Comparison of ENCODE assay signal across 8 cellular contexts in the genomic region with DNA sequence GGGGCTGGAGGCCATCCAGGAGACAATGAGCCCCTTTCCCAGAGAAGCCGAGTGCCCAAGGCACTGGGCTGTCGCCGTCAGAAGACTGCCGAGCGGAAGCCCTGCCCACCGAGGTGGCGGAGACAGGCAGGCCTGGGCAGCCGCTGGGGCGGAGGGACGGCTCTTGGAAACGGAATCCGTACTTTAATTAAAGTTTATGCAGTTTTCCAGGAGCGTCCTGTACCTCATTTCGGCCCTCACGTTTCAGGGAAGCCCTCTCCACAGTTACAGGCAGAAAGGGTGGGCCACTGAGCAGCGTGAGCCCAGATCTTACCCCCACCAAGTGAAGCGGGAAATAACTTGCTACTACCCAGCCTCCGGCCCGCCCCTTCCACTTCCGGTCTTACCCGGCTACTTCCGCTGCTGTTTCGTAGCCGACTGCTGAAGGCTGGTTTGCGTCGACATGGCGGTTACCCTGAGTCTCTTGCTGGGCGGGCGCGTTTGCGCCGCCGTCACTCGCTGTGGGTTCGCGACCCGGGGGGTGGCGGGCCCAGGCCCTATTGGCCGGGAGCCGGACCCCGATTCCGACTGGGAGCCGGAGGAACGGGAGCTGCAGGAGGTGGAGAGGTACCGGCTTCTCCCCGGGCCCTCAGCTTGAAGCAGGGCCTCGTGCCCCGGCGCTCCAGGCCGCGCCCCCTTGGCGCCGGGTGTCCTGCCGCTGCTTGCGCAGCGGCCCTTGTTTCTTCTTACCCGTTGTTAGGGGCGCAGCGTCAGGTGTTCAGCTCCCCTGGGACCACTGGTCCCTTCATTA. TPM values are rescaled to one million over a fixed set of nuclear protein-coding genes. Genes with fewer than 3 reads are reported as not detected.
DNase-seq lines count a peak whose midpoint lies in the region; ATAC-seq, FAIRE-seq and TF ChIP-seq lines count a peak whose summit lies in the region.

A gene with protein sequence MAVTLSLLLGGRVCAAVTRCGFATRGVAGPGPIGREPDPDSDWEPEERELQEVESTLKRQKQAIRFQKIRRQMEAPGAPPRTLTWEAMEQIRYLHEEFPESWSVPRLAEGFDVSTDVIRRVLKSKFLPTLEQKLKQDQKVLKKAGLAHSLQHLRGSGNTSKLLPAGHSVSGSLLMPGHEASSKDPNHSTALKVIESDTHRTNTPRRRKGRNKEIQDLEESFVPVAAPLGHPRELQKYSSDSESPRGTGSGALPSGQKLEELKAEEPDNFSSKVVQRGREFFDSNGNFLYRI (plus strand): TSS at position 402 of the 790 bp plus-strand sequence. CDS start 41 bp downstream, at position 443.

- peak; percentile 92 to 95 for TF ChIP-seq POLR2A in H1 (IDR thresholded peaks at IDR 0.05; ENCODE audit: control extremely low read depth in 1 of 2, low read depth in 2 of 2, low read length in 2 of 2)

- H3K27me3 ChIP-seq in H1 (replicated peaks in 1 of 4; ENCODE audit: control insufficient read depth in 3 of 4, extremely low read depth in 1 of 4, insufficient read depth in 3 of 4, low read length in 3 of 4) (no peaks in the 10 kb centered on the region), mesenchymal stem cell (ENCODE audit: control insufficient read depth in 1 of 2, insufficient read depth in 1 of 2, low read length in 2 of 2) (no peaks in the 10 kb centered on the region)

- H3K9me3 ChIP-seq in H1 (ENCODE audit: insufficient read depth in 2 of 2, low read depth in 1 of 2, low read length in 1 of 2) (no peaks in the 10 kb centered on the region), mesenchymal stem cell (ENCODE audit: control insufficient read depth, low read length) (no peaks in the 10 kb centered on the region)

- CTCF ChIA-PET in H1 (lab: Charles Lee; ENCODE audit: partially characterized antibody): interaction anchor here (1.0 to 2.2 kb wide), 3 partner anchors 10 to 32 kb away, joined by 4 to 8 read pairs (median 4); a partner anchor contains a TSS

- H3K23ac ChIP-seq in H1 (ENCODE audit: insufficient read length) (no peak within 1 kb of the TSS), mesenchymal stem cell (ENCODE audit: low read length in 2 of 2) (peak within 1 kb of the TSS in 1 of 2 experiments; percentile 81)

- H3K14ac ChIP-seq in H1 (ENCODE audit: insufficient read length): no peak within 1 kb of the TSS
- H3K14ac ChIP-seq in mesenchymal stem cell (ENCODE audit: low read length in 2 of 2): peak within 1 kb of the TSS in 1 of 2 experiments; percentile 68

- H4K91ac ChIP-seq in H1 (replicated peaks; ENCODE audit: insufficient read length, low read length) (peak within 1 kb of the TSS; percentile 93), mesenchymal stem cell (ENCODE audit: low read length) (peak within 1 kb of the TSS; percentile 90)

- H3K18ac ChIP-seq in H1 (ENCODE audit: extremely low read depth, low read length) (peak within 1 kb of the TSS; percentile 97), mesenchymal stem cell (ENCODE audit: low read depth in 1 of 2, low read length in 2 of 2) (peak within 1 kb of the TSS; percentile 90 to 93)

- H2BK12ac ChIP-seq in H1 (ENCODE audit: low read depth, low read length) (peak within 1 kb of the TSS; percentile 97), mesenchymal stem cell (ENCODE audit: low read length in 2 of 2) (peak within 1 kb of the TSS in 1 of 2 experiments; percentile 47)

- peak within 1 kb of the TSS; percentile 100 for H2BK5ac ChIP-seq in H1 (ENCODE audit: low read depth, low read length)
- H2BK5ac ChIP-seq in mesenchymal stem cell (ENCODE audit: low read depth, low read length, poor library complexity, severe bottlenecking): peak within 1 kb of the TSS; percentile 76

- POLR2A ChIA-PET in H1 (lab: Charles Lee; ENCODE audit: partially characterized antibody): interaction anchor here (0.6 to 1.2 kb wide), 12 partner anchors 8 to 121 kb away, joined by 3 to 6 read pairs (median 4); a partner anchor contains a TSS

- FAIRE-seq in H1 (lab: Jason Lieb, UNC): no peak

- H3K9ac ChIP-seq in H1 (replicated peaks in 1 of 4; ENCODE audit: extremely low read depth in 1 of 4, low read depth in 3 of 4, low read length in 3 of 4) (peak within 1 kb of the TSS; percentile 84 to 97 (median 90)), mesenchymal stem cell (ENCODE audit: low read length) (peak within 1 kb of the TSS; percentile 99)

- peak; percentile 93 for DNase-seq in Caki2 (ENCODE audit: low read depth)
- DNase-seq in HUDEP-2 (lab: John Stamatoyannopoulos, UW; ENCODE audit: unreplicated experiment in 76 of 76): peak in 75 of 76 experiments; percentile 16 to 93 (median 78)
- DNase-seq in NOMO-1 treated with dmso at 0.1 percent for 144 hours (lab: John Stamatoyannopoulos, UW; ENCODE audit: unreplicated experiment): peak; percentile 93
- DNase-seq in activated CD8-positive, alpha-beta memory T cell treated with anti-CD3 and anti-CD28 coated beads for 48 hours (ENCODE audit: low read depth in 2 of 3, low spot score in 2 of 3): peak; percentile 72 to 84 (median 77)
- DNase-seq in H1 (ENCODE audit: low read depth in 1 of 2, low spot score in 2 of 2): peak; percentile 50 to 95
- DNase-seq in mesenchymal stem cell: peak; percentile 95
- DNase-seq in stimulated activated CD8-positive, alpha-beta memory T cell treated with anti-CD3 and anti-CD28 coated beads, Interleukin-12 subunit alpha, Interleukin-12 subunit beta, amount 100 ng/mL, for 24 hours (ENCODE audit: extremely low read depth): peak; percentile 86

- H2AFZ ChIP-seq in H1 (ENCODE audit: low read length) (peak within 1 kb of the TSS; percentile 26; the same call in 1 of the 2 replicates), mesenchymal stem cell (ENCODE audit: low read depth, low read length) (peak within 1 kb of the TSS; percentile 55)

- H3K56ac ChIP-seq in H1 (replicated peaks; ENCODE audit: insufficient read length, low read depth, low read length): peak within 1 kb of the TSS; percentile 93

- peak within 1 kb of the TSS; percentile 87 for H4K5ac ChIP-seq in H1 (ENCODE audit: insufficient read length, low read depth, low read length)

- H3K79me2 ChIP-seq in H1 (ENCODE audit: control insufficient read depth in 1 of 2, insufficient read depth in 2 of 2, low read length in 2 of 2): peaks cover 12 to 50% of the 10 kb centered on the region in 2 experiments

- H3K4me3 ChIP-seq in H1 (ENCODE audit: extremely low read depth in 1 of 4, insufficient read depth in 2 of 4, low read depth in 3 of 4, low read length in 4 of 4) (peak within 1 kb of the TSS; percentile 76 to 95 (median 87)), mesenchymal stem cell (ENCODE audit: insufficient read depth in 1 of 2, low read depth in 1 of 2, low read length in 2 of 2) (peak within 1 kb of the TSS; percentile 80 to 99)

- H3K4me1 ChIP-seq in H1 (replicated peaks in 1 of 4; ENCODE audit: control insufficient read depth in 3 of 4, insufficient read depth in 4 of 4, low read length in 3 of 4) (peaks cover 0 to 15% (median 7%) of the 10 kb centered on the region in 4 experiments; a peak in 5 of 7 replicates), mesenchymal stem cell (ENCODE audit: control insufficient read depth, insufficient read depth, low read depth, low read length) (peaks cover 7% of the 10 kb centered on the region)

- TF ChIP-seq EP300 in H1 (IDR thresholded peaks at IDR 0.05; ENCODE audit: borderline replicate concordance in 1 of 2, low read depth in 2 of 2, low read length in 2 of 2): no peak

- peak within 1 kb of the TSS; percentile 72; the same call in 1 of the 2 replicates for H2BK20ac ChIP-seq in H1 (ENCODE audit: low read length)

- peak within 1 kb of the TSS; percentile 98 for H4K8ac ChIP-seq in H1 (ENCODE audit: extremely low read depth, insufficient read depth, low read length)
- H4K8ac ChIP-seq in mesenchymal stem cell (ENCODE audit: low read length): peak within 1 kb of the TSS; percentile 98

- H3K27ac ChIP-seq in H1 (ENCODE audit: low read depth, low read length) (peak within 1 kb of the TSS; percentile 88), mesenchymal stem cell (ENCODE audit: low read length, poor library complexity, severe bottlenecking) (peak within 1 kb of the TSS; percentile 98)

- H3K36me3 ChIP-seq in H1 (ENCODE audit: control insufficient read depth in 2 of 4, insufficient read depth in 4 of 4, low read length in 3 of 4): peaks cover 0 to 18% (median 5%) of the 10 kb centered on the region in 4 experiments; a peak in 6 of 8 replicates
- peaks cover 4 to 23% of the 10 kb centered on the region in 2 experiments for H3K36me3 ChIP-seq in mesenchymal stem cell (ENCODE audit: control insufficient read depth in 1 of 2, insufficient read depth in 2 of 2, low read depth in 1 of 2, low read length in 2 of 2)

- TF ChIP-seq RAD21 in H1 (IDR thresholded peaks at IDR 0.05 in 1 of 2, conservative IDR thresholded peaks at IDR 0.05 in 1 of 2; ENCODE audit: low read depth in 2 of 2, low read length in 2 of 2): no peak

- ATAC-seq in GM21390 (IDR thresholded peaks at IDR 0.05; ENCODE audit: unreplicated experiment): peak; percentile 90

- H2AK5ac ChIP-seq in H1 (ENCODE audit: low read depth, low read length) (peak within 1 kb of the TSS; percentile 59; the same call in 1 of the 2 replicates), mesenchymal stem cell (ENCODE audit: low read length, severe bottlenecking) (no peak within 1 kb of the TSS)

- H2BK15ac ChIP-seq in H1 (ENCODE audit: low read length) (peak within 1 kb of the TSS; percentile 61; the same call in 1 of the 2 replicates), mesenchymal stem cell (ENCODE audit: low read depth, poor library complexity, severe bottlenecking) (peak within 1 kb of the TSS; percentile 38)

- TF ChIP-seq CTCF in H1 (IDR thresholded peaks at IDR 0.05; ENCODE audit: control extremely low read depth in 1 of 3, insufficient read depth in 1 of 3, low read depth in 1 of 3, low read length in 3 of 3): 0 out of 4 replicates have a peak, but pooled peaks of 1 of the 3 experiments have one; percentile 7

- in situ Hi-C loops in Caki2 (cut with HindIII; ENCODE audit: low pct_unique_long_range_greater_than_20kb, low sequenced_read_pairs): no loop called here

- 2% methylated on average over 59 of the region's 59 CpGs; no CpG with 5 or more reads in 1 of the 2 experiments for WGBS in H1 (ENCODE audit: extremely low coverage in 1 of 2, insufficient coverage in 1 of 2, insufficient read length in 1 of 2, insufficient replicate concordance in 2 of 2, low coverage in 1 of 2, low lambda C conversion rate in 2 of 2, missing lambda C conversion rate in 1 of 2), 2 experiments
- WGBS in mesenchymal stem cell: under 1% methylated on average over 57 of the region's 59 CpGs

- peak within 1 kb of the TSS; percentile 74 to 94 for H3K4me2 ChIP-seq in H1 (ENCODE audit: insufficient read depth in 1 of 2, low read depth in 2 of 2, low read length in 2 of 2)
- peak within 1 kb of the TSS; percentile 75 for H3K4me2 ChIP-seq in mesenchymal stem cell (ENCODE audit: low read length, poor library complexity, severe bottlenecking)

- peak within 1 kb of the TSS; percentile 96 for H3K4ac ChIP-seq in H1 (replicated peaks; ENCODE audit: insufficient read length, low read depth, low read length)
- H3K4ac ChIP-seq in mesenchymal stem cell (ENCODE audit: low read depth in 1 of 2, low read length in 2 of 2): peak within 1 kb of the TSS; percentile 85 to 95

- peaks cover 0 to 5% of the 10 kb centered on the region in 2 experiments for H4K20me1 ChIP-seq in H1 (replicated peaks in 1 of 2; ENCODE audit: control insufficient read depth in 1 of 2, insufficient read depth in 2 of 2, low read length in 2 of 2)

- H2BK120ac ChIP-seq in H1 (replicated peaks; ENCODE audit: low read depth, low read length) (no peak within 1 kb of the TSS), mesenchymal stem cell (ENCODE audit: low read depth, low read length) (peak within 1 kb of the TSS; percentile 35)

- H3K23me2 ChIP-seq in H1 (ENCODE audit: low read depth, low read length): peaks cover 10% of the 10 kb centered on the region

- H3K79me1 ChIP-seq in H1 (ENCODE audit: low read depth, low read length) (peaks cover 5% of the 10 kb centered on the region), mesenchymal stem cell (replicated peaks; ENCODE audit: low read length, poor library complexity, severe bottlenecking) (peaks cover 7% of the 10 kb centered on the region)

RNA-seq across cellular contexts. Expression of the gene that starts here (rescaled TPM):
- 142 and 149 TPM in 2 replicates for total RNA-seq in Caki2 (2014; rRNA removed; shearing (Covaris generic); ENCODE audit: low replicate concordance)
- 101 and 102 TPM in 2 replicates for total RNA-seq in H1 (2021; fragmentation: NEBNext Ultra II Directional; extraction: Animal tissue kit (Norgen Biotek cat#: 25700))
- polyA plus RNA-seq in H1 (2011; rRNA removed): 59.4 and 60.1 TPM in 2 replicates
- 79.9 TPM for polyA plus RNA-seq in H1 (2011; cell fraction: cytosol; rRNA removed)
- 44.8 TPM for polyA plus RNA-seq in H1 (2011; cell fraction: nucleus; rRNA removed)
- polyA plus RNA-seq in H1 (2012, experiment 1 of 2): 65.6 to 86.2 TPM (median 72.5 TPM) in 4 replicates
- polyA plus RNA-seq in H1 (2012, experiment 2 of 2): 48.2 TPM
- polyA plus RNA-seq in H1 (2013, experiment 1 of 2): 61.7 TPM
- polyA plus RNA-seq in H1 (2013, experiment 2 of 2): 61.3 TPM
- 50.6 and 54.8 TPM in 2 replicates for polyA minus RNA-seq in H1 (2011; rRNA and poly(A)+ RNA removed)
- polyA minus RNA-seq in H1 (2011; cell fraction: cytosol; rRNA and poly(A)+ RNA removed): 22.3 TPM
- 29.1 TPM for polyA minus RNA-seq in H1 (2011; cell fraction: nucleus; rRNA and poly(A)+ RNA removed)
- polyA plus RNA-seq in mesenchymal stem cell (2013, experiment 1 of 2): 59.1 TPM
- polyA plus RNA-seq in mesenchymal stem cell (2013, experiment 2 of 2): 58.8 TPM

Comparison
In these comparisons a context has a peak if more than half of its experiments do, and no peak if none do; other contexts are left out.
1. Peak in every context shown above with its lines: DNase-seq, ATAC-seq, H3K4me3 ChIP-seq and H3K27ac ChIP-seq.